ENCODE assay signal across 8 cellular contexts in genomic region chr11:45885274-45885920, GRCh38. TPM values are rescaled to one million over a fixed set of nuclear protein-coding genes. Genes with fewer than 3 reads are reported as not detected.
DNase-seq lines count a peak whose midpoint lies in the region; ATAC-seq, FAIRE-seq and TF ChIP-seq lines count a peak whose summit lies in the region.

TSS of gene MAPK8IP1 (plus strand) at chr11:45885651. CDS start at chr11:45885821, 170 bp downstream.

- H3K27me3 ChIP-seq in astrocyte (ENCODE audit: insufficient read depth, low read length) (peaks cover 4% of the 10 kb centered on the region), skeletal muscle tissue (ENCODE audit: control insufficient read depth in 3 of 3, insufficient read depth in 3 of 3, low read length in 3 of 3) (no peaks in the 10 kb centered on the region)

- no peak for FAIRE-seq in astrocyte (lab: Jason Lieb, UNC)

- POLR2A ChIA-PET in T-cell (lab: Charles Lee): no interaction called here

- CTCF ChIA-PET in T-cell (lab: Charles Lee): no interaction called here

- peak within 1 kb of the TSS; percentile 34 for H2AFZ ChIP-seq in astrocyte (ENCODE audit: low read depth, low read length)

- peaks cover 4% of the 10 kb centered on the region for H3K4me1 ChIP-seq in astrocyte (ENCODE audit: insufficient read depth, low read length)
- peaks cover 13 to 17% (median 17%) of the 10 kb centered on the region in 3 donors for H3K4me1 ChIP-seq in skeletal muscle tissue (ENCODE audit: control insufficient read depth in 3 of 3, insufficient read depth in 3 of 3, low read length in 3 of 3)

- peak within 1 kb of the TSS; percentile 83 for H3K4me2 ChIP-seq in astrocyte (ENCODE audit: low read length)

- peak within 1 kb of the TSS; percentile 55 for H3K4me3 ChIP-seq in LNCaP clone FGC (ENCODE audit: low read depth, low read length)
- H3K4me3 ChIP-seq in astrocyte (ENCODE audit: insufficient read depth, low read depth, low read length): peak within 1 kb of the TSS; percentile 48
- peak within 1 kb of the TSS; percentile 67 for H3K4me3 ChIP-seq in iPS-11a (ENCODE audit: low read depth, low read length)
- peak within 1 kb of the TSS in 2 of 3 donors; percentile 45 to 52 for H3K4me3 ChIP-seq in skeletal muscle tissue (ENCODE audit: low read length in 3 of 3)

- H3K36me3 ChIP-seq in astrocyte (ENCODE audit: insufficient read depth, low read length) (peaks cover 3% of the 10 kb centered on the region), skeletal muscle tissue (ENCODE audit: control insufficient read depth in 3 of 3, insufficient read depth in 3 of 3, low read length in 3 of 3) (peaks cover 23 to 26% (median 23%) of the 10 kb centered on the region in 3 donors)

- H3K9me3 Mint-ChIP-seq in T-cell (peaks cover 0 to 3% (median 0%) of the 10 kb centered on the region in 3 donors), astrocyte (ENCODE audit: unreplicated experiment) (no peaks in the 10 kb centered on the region)

- H4K20me1 ChIP-seq in astrocyte (ENCODE audit: insufficient read depth, low read length): peaks cover 36% of the 10 kb centered on the region

- H3K9me3 ChIP-seq in astrocyte (ENCODE audit: insufficient read depth, low read depth, low read length) (no peaks in the 10 kb centered on the region), skeletal muscle tissue (ENCODE audit: control insufficient read depth in 3 of 3, low read length in 3 of 3) (no peaks in the 10 kb centered on the region)

- H3K9ac ChIP-seq in astrocyte (ENCODE audit: low read length) (no peak within 1 kb of the TSS), skeletal muscle tissue (ENCODE audit: low read depth in 1 of 3, low read length in 3 of 3) (peak within 1 kb of the TSS in 1 of 3 donors; percentile 50)

- H3K27me3 Mint-ChIP-seq in T-cell (peaks cover 0 to 2% of the 10 kb centered on the region in 2 donors), astrocyte (ENCODE audit: low read depth, unreplicated experiment) (peaks cover 23% of the 10 kb centered on the region)

- no peak for DNase-seq in LNCaP clone FGC (ENCODE audit: low read depth)
- peak in 32 of 34 experiments; percentile 10 to 62 (median 35) for DNase-seq in T-cell
- DNase-seq in astrocyte (ENCODE audit: low read depth): no peak
- DNase-seq in putamen (ENCODE audit: low spot score): no peak

- ATAC-seq in GM19468 (IDR thresholded peaks at IDR 0.05; ENCODE audit: extremely low read depth, unreplicated experiment) (peak; percentile 18), T-cell (replicated peaks in 1 of 4) (peak; percentile 73 to 88 (median 84))

- no peaks in the 10 kb centered on the region for H3K79me2 ChIP-seq in astrocyte (ENCODE audit: insufficient read depth, low read length)

- H3K27ac ChIP-seq in C4-2B (peak within 1 kb of the TSS; percentile 13; the same call in 1 of the 2 replicates), astrocyte (ENCODE audit: low read depth, low read length) (no peak within 1 kb of the TSS), skeletal muscle tissue (ENCODE audit: low read depth, low read length) (no peak within 1 kb of the TSS)

- no peak for TF ChIP-seq CTCF in C4-2B (conservative IDR thresholded peaks at IDR 0.05)
- no peak for TF ChIP-seq CTCF in LNCaP clone FGC (IDR thresholded peaks at IDR 0.05; ENCODE audit: control insufficient read depth, extremely low read depth, insufficient read depth)
- no peak for TF ChIP-seq CTCF in astrocyte (IDR thresholded peaks at IDR 0.05; ENCODE audit: insufficient read depth, low read depth, low read length)

- peaks cover 10 to 16% (median 10%) of the 10 kb centered on the region in 3 donors for H3K4me1 Mint-ChIP-seq in T-cell
- peaks cover 13% of the 10 kb centered on the region for H3K4me1 Mint-ChIP-seq in astrocyte (ENCODE audit: low read depth, unreplicated experiment)

- peak within 1 kb of the TSS; percentile 65 to 75 (median 69) for H3K4me3 Mint-ChIP-seq in T-cell
- peak within 1 kb of the TSS; percentile 79 for H3K4me3 Mint-ChIP-seq in astrocyte (ENCODE audit: unreplicated experiment)

- H3K27ac Mint-ChIP-seq in T-cell (no peak within 1 kb of the TSS), astrocyte (ENCODE audit: unreplicated experiment) (no peak within 1 kb of the TSS)

- H3K36me3 Mint-ChIP-seq in T-cell: peaks cover 16% of the 10 kb centered on the region
- H3K36me3 Mint-ChIP-seq in astrocyte (ENCODE audit: low read depth, unreplicated experiment): peaks cover 14% of the 10 kb centered on the region

RNA-seq across cellular contexts. Expression of gene MAPK8IP1, which starts in this region (rescaled TPM):
- total RNA-seq in T-cell (1 to 10 TPM in 4 of 5 donors, under 1 TPM in 1; 0.90 to 9.9 (median 1.8) TPM), astrocyte (13.3 and 14.7 TPM in 2 replicates), skeletal muscle tissue (18.8 TPM)

Comparison
In these comparisons a context has a peak if more than half of its experiments do, and no peak if none do; other contexts are left out.
1. DNase-seq: peak in T-cell (32 of 34); none in LNCaP clone FGC (single experiment), astrocyte (single experiment) and putamen (single experiment).
2. Peak in every context shown above with its lines, with median percentiles within 50 percentile points of each other: H3K4me3 ChIP-seq.